In the genomic region with DNA sequence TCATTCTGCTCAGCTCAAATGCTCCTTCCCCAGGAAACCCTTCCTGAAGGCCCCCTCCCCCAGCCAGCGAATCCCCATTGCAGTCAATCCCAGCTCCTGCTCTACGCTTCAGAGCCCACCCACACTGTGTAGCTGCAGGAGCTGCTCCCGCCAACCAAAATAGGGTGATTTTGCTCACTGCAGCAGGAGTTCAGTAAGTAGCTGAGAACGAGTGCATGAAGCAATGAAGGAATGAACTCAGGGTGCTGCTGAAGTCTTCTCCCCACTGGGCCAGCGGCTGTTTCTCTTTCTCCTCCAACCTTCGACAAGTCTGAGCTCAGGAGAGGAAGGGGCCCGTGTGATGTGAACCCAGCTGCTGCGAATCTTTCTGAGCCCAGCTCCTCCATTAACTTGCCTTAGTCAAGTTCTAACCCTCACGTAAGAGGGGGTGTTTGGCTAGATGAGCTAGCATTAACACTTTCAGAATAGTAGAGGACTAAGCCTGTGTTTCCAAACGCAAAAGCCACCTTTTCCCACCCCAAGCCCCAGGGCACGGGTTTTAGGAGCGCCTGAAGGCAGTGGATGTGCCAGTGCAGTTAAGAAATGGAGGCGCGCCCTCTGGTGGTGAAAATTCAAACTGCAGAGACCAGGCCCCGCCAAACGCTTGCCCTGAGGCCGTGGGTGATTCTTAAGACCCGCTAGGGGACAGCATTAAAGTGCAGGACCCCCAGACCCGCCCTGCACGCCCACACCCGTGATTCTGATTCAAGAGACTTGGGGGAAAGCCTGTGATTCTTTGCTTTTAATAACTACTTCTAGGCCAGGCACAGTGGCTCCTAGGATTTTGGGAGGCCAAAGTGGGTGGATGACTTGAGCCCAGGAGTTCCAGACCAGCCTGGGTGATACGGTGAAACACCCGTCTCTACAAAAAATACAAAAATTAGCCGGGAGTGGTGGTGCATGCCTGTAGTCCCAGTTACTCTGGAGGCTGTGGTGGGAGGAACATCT, we compare ENCODE assay signal across 7 cellular contexts. TPM values are rescaled to one million over a fixed set of nuclear protein-coding genes. Genes with fewer than 3 reads are reported as not detected.
DNase-seq lines count a peak whose midpoint lies in the region; ATAC-seq and TF ChIP-seq lines count a peak whose summit lies in the region.

No MANE protein-coding gene starts in this region.

- no peaks in the 10 kb centered on the region for H3K9me3 Mint-ChIP-seq in activated naive CD4-positive, alpha-beta T cell treated with anti-CD3 and anti-CD28 coated beads, Interleukin-2, amount 10 ng/mL, durations not matched to agents 7 days and 5 days

- peak; percentile 36 for TF ChIP-seq CTCF in GM12801 (IDR thresholded peaks at IDR 0.05; ENCODE audit: extremely low read depth, insufficient read length)

- CTCF ChIA-PET in activated naive CD4-positive, alpha-beta T cell treated with anti-CD3 and anti-CD28 coated beads, Interleukin-2, amount 10 ng/mL, durations not matched to agents 7 days and 5 days (lab: Charles Lee), result interaction anchor here (0.5 to 1.8 kb wide), 14 partner anchors 9 to 881 kb away, joined by 3 to 21 read pairs (median 4); a partner anchor contains a TSS

- H3K4me3 Mint-ChIP-seq in activated naive CD4-positive, alpha-beta T cell treated with anti-CD3 and anti-CD28 coated beads, Interleukin-2, amount 10 ng/mL, durations not matched to agents 7 days and 5 days, result no peak overlapping the region

- no peak overlapping the region for H3K27ac Mint-ChIP-seq in activated naive CD4-positive, alpha-beta T cell treated with anti-CD3 and anti-CD28 coated beads, Interleukin-2, amount 10 ng/mL, durations not matched to agents 7 days and 5 days

- DNase-seq in RPMI7951 (ENCODE audit: low read depth), result peak; percentile 35
- peak; percentile 67 for DNase-seq in activated naive CD4-positive, alpha-beta T cell treated with anti-CD3 and anti-CD28 coated beads, Interleukin-2, amount 10 ng/mL, durations not matched to agents 7 days and 5 days
- DNase-seq in left cardiac atrium, result peak; percentile 54
- peak; percentile 85 for DNase-seq in sciatic nerve (ENCODE audit: low spot score)

- H3K27me3 Mint-ChIP-seq in activated naive CD4-positive, alpha-beta T cell treated with anti-CD3 and anti-CD28 coated beads, Interleukin-2, amount 10 ng/mL, durations not matched to agents 7 days and 5 days, result peaks cover 10% of the 10 kb centered on the region

- no peaks in the 10 kb centered on the region for H3K4me1 Mint-ChIP-seq in activated naive CD4-positive, alpha-beta T cell treated with anti-CD3 and anti-CD28 coated beads, Interleukin-2, amount 10 ng/mL, durations not matched to agents 7 days and 5 days

- intact Hi-C loops in left cardiac atrium (cut with DNase I), result loop anchor here (5.0 to 10.0 kb wide), 2 partner anchors 124 to 127 kb away; no protein-coding TSS in a partner anchor
- intact Hi-C loops in sciatic nerve (cut with DNase I), result no loop called here

- no peaks in the 10 kb centered on the region for H3K36me3 Mint-ChIP-seq in activated naive CD4-positive, alpha-beta T cell treated with anti-CD3 and anti-CD28 coated beads, Interleukin-2, amount 10 ng/mL, durations not matched to agents 7 days and 5 days

- ATAC-seq in HG02981 (IDR thresholded peaks at IDR 0.05; ENCODE audit: unreplicated experiment), result peak; percentile 67
- peak; percentile 78 to 84 for ATAC-seq in left cardiac atrium
- ATAC-seq in sciatic nerve, result peak; percentile 92
- no peak for ATAC-seq in HG03139 (IDR thresholded peaks at IDR 0.05; ENCODE audit: unreplicated experiment)

RNA-seq across cellular contexts. Expression of a gene that starts 11.9 kb away (rescaled TPM):
- not detected in 2 replicates for total RNA-seq in RPMI7951 (2014; rRNA removed; shearing (Covaris generic))
- not detected for total RNA-seq in left cardiac atrium
- total RNA-seq in sciatic nerve, result not detected

RNA-seq across cellular contexts. Expression of a gene that starts 31.9 kb away (rescaled TPM):
- total RNA-seq in RPMI7951 (2014; rRNA removed; shearing (Covaris generic)), result 0.49 and 2.9 TPM in 2 replicates
- total RNA-seq in left cardiac atrium (10 to 100 TPM in 1 of 2 donors, 1 to 10 TPM in 1; 9.3 to 13.8 TPM), sciatic nerve (8.8 TPM)

RNA-seq across cellular contexts. Expression of a gene that starts 40.0 kb away (rescaled TPM):
- not detected in 2 replicates for total RNA-seq in RPMI7951 (2014; rRNA removed; shearing (Covaris generic))
- total RNA-seq in left cardiac atrium (not detected), sciatic nerve (not detected)

Comparison
In these comparisons a context has a peak if more than half of its experiments do, and no peak if none do; other contexts are left out.
1. DNase-seq: peak in every context shown above with its lines; median percentile 85 in sciatic nerve; 67 in activated naive CD4-positive, alpha-beta T cell treated with anti-CD3 and anti-CD28 coated beads, Interleukin-2, amount 10 ng/mL, durations not matched to agents 7 days and 5 days; 54 in left cardiac atrium; 35 in RPMI7951.